Comparison of ENCODE assay signal across 22 cellular contexts in genomic region chr10:75776738-75777504, GRCh38.
DNase-seq lines count a peak whose midpoint lies in the region; ATAC-seq and TF ChIP-seq lines count a peak whose summit lies in the region.
"Had no signal": no experiment of that assay in that cellular context is flagged by ENCODE, and none has a peak within 500 bp of the region (broad histone marks: within the 10 kb centered on the region; RNA-seq: fewer than 3 reads in every experiment).

No MANE protein-coding gene starts in this region.

- intact Hi-C loops in CD8-positive, alpha-beta T cell (cut with DNase I, micrococcal nuclease) = no loop called here

- H3K4me3 ChIP-seq in CD8-positive, alpha-beta T cell (ENCODE audit: low read depth, low read length) = no peak overlapping the region
- H3K4me3 ChIP-seq: left ventricle myocardium inferior, transverse colon had no signal

- ATAC-seq in left lobe of liver (peak; percentile 76), GM21528 (IDR thresholded peaks at IDR 0.05; ENCODE audit: low FRiP score, unreplicated experiment) (no peak)
- no peak for ATAC-seq in CD8-positive, alpha-beta T cell

- POLR2A ChIA-PET in CD8-positive, alpha-beta T cell (lab: Charles Lee) = interaction anchor here (0.7 kb wide), 1 partner anchor 1961 kb away, joined by 3 read pairs; no protein-coding TSS in a partner anchor

- DNase-seq in COR-L47 (lab: John Stamatoyannopoulos, UW) = peak; percentile 42
- DNase-seq in NCI-H1092 treated with DMSO at 0.1 percent for 48 hours (lab: John Stamatoyannopoulos, UW) = peak; percentile 88
- DNase-seq in NCI-H69 (lab: John Stamatoyannopoulos, UW) = peak; percentile 81
- DNase-seq in left lobe of liver (ENCODE audit: low spot score) = no peak
- no peak for DNase-seq in C1 segment of cervical spinal cord (lab: John Stamatoyannopoulos, UW)
- DNase-seq in D341Med (ENCODE audit: low spot score) = no peak
- DNase-seq in CD8-positive, alpha-beta T cell = no peak
- DNase-seq: activated CD4-positive, alpha-beta T cell treated with anti-CD3 and anti-CD28 coated beads, Interleukin-2, amount 50 U/mL, for 4 hours; activated naive CD4-positive, alpha-beta T cell; dermis blood vessel endothelial cell; DMS79 treated with DMSO at 0.1 percent for 48 hours; GOT3; KG1; left ventricle myocardium inferior; midbrain; NCI-H1048; Right ventricle myocardium superior; small intestine; transverse colon had no signal

- no peaks in the 10 kb centered on the region for H3K36me3 ChIP-seq in CD8-positive, alpha-beta T cell (ENCODE audit: insufficient read depth, low read length)
- H3K36me3 ChIP-seq: left ventricle myocardium inferior, transverse colon had no signal

- H3K9me3 Mint-ChIP-seq in CD8-positive, alpha-beta T cell = no peaks in the 10 kb centered on the region
- H3K9me3 Mint-ChIP-seq: stimulated activated naive CD8-positive, alpha-beta T cell treated with anti-CD3 and anti-CD28 coated beads, Interleukin-15, Interleukin-2, amounts not matched to agents 100 ng/mL and 50 ng/mL, for 24 hours had no signal

- no peak overlapping the region for H3K4me3 Mint-ChIP-seq in CD8-positive, alpha-beta T cell
- H3K4me3 Mint-ChIP-seq: nephron; stimulated activated naive CD8-positive, alpha-beta T cell treated with anti-CD3 and anti-CD28 coated beads, Interleukin-15, Interleukin-2, amounts not matched to agents 100 ng/mL and 50 ng/mL, for 24 hours had no signal

- no peaks in the 10 kb centered on the region for H3K36me3 Mint-ChIP-seq in CD8-positive, alpha-beta T cell

- no peak for TF ChIP-seq CTCF in CD8-positive, alpha-beta T cell (IDR thresholded peaks at IDR 0.05)

- H3K27me3 ChIP-seq in CD8-positive, alpha-beta T cell (ENCODE audit: insufficient read depth, low read length) = no peaks in the 10 kb centered on the region
- H3K27me3 ChIP-seq: transverse colon had no signal

- H3K4me1 ChIP-seq in CD8-positive, alpha-beta T cell (ENCODE audit: insufficient read depth, low read length) = no peaks in the 10 kb centered on the region

- H3K9me3 ChIP-seq in CD8-positive, alpha-beta T cell (ENCODE audit: low read length) = no peaks in the 10 kb centered on the region
- H3K9me3 ChIP-seq: left ventricle myocardium inferior, transverse colon had no signal

- H3K4me1 Mint-ChIP-seq in CD8-positive, alpha-beta T cell (ENCODE audit: low read depth) = peaks cover 12% of the 10 kb centered on the region

- H3K27ac ChIP-seq in CD8-positive, alpha-beta T cell (ENCODE audit: low read depth, low read length) = no peak overlapping the region
- H3K27ac ChIP-seq: left ventricle myocardium inferior, transverse colon had no signal

- H3K27me3 Mint-ChIP-seq in CD8-positive, alpha-beta T cell (ENCODE audit: low read depth) = peaks cover 6% of the 10 kb centered on the region

- no peak overlapping the region for H3K27ac Mint-ChIP-seq in CD8-positive, alpha-beta T cell
- H3K27ac Mint-ChIP-seq: nephron; stimulated activated naive CD8-positive, alpha-beta T cell treated with anti-CD3 and anti-CD28 coated beads, Interleukin-15, Interleukin-2, amounts not matched to agents 100 ng/mL and 50 ng/mL, for 24 hours had no signal

- CTCF ChIA-PET in CD8-positive, alpha-beta T cell (lab: Charles Lee) = interaction anchor here (1.3 kb wide), 1 partner anchor 18 kb away, joined by 4 read pairs; no protein-coding TSS in a partner anchor

Comparison
In these comparisons a context has a peak if more than half of its experiments do, and no peak if none do; other contexts are left out.
1. DNase-seq: peak in COR-L47 (single experiment), NCI-H1092 treated with DMSO at 0.1 percent for 48 hours (single experiment) and NCI-H69 (single experiment); none in left lobe of liver (single experiment), C1 segment of cervical spinal cord (0 of 14), D341Med (single experiment) and CD8-positive, alpha-beta T cell (0 of 7).